Comparison of ENCODE assay signal across 14 cellular contexts in genomic region chr5:27020965-27021364, GRCh38. TPM values are rescaled to one million over a fixed set of nuclear protein-coding genes. Genes with fewer than 3 reads are reported as not detected.
DNase-seq lines count a peak whose midpoint lies in the region; ATAC-seq, FAIRE-seq and TF ChIP-seq lines count a peak whose summit lies in the region.
"Had no signal": no experiment of that assay in that cellular context is flagged by ENCODE, and none has a peak within 500 bp of the region (broad histone marks: within the 10 kb centered on the region; RNA-seq: fewer than 3 reads in every experiment).

No MANE protein-coding gene starts in this region.

- CTCF ChIA-PET in K562 (lab: Yijun Ruan, JAX; ENCODE audit: low intra/inter-chr PET ratio): no interaction called here

- ATAC-seq in K562 (no peak), psoas muscle (no peak), GM21381 (IDR thresholded peaks at IDR 0.05; ENCODE audit: unreplicated experiment) (no peak), HG03469 (IDR thresholded peaks at IDR 0.05; ENCODE audit: unreplicated experiment) (no peak)

- H3K4me1 ChIP-seq in K562 (replicated peaks in 1 of 2; ENCODE audit: control insufficient read depth in 2 of 2, insufficient read depth in 2 of 2, low read length in 2 of 2): no peaks in the 10 kb centered on the region
- no peaks in the 10 kb centered on the region for H3K4me1 ChIP-seq in psoas muscle
- H3K4me1 ChIP-seq: sigmoid colon had no signal

- no peak for TF ChIP-seq EP300 in K562 (IDR thresholded peaks at IDR 0.05; ENCODE audit: low read length)

- no peaks in the 10 kb centered on the region for H4K20me1 ChIP-seq in K562 (replicated peaks; ENCODE audit: control insufficient read depth, insufficient read depth, low read length)

- FAIRE-seq in K562 (lab: Jason Lieb, UNC): no peak

- H3K36me3 ChIP-seq in K562 (ENCODE audit: control insufficient read depth, insufficient read depth, low read length) (no peaks in the 10 kb centered on the region), psoas muscle (ENCODE audit: insufficient read depth in 1 of 2, low read depth in 1 of 2) (no peaks in the 10 kb centered on the region)
- H3K36me3 ChIP-seq: sigmoid colon had no signal

- H3K79me2 ChIP-seq in K562 (ENCODE audit: control insufficient read depth, insufficient read depth, low read length): no peaks in the 10 kb centered on the region

- in situ Hi-C loops in K562 (cut with MboI): no loop called here

- intact Hi-C loops in K562 (cut with micrococcal nuclease): no loop called here
- intact Hi-C loops in psoas muscle (cut with DNase I): no loop called here

- H2AFZ ChIP-seq in K562 (ENCODE audit: low read depth, low read length): no peak overlapping the region

- H3K9me3 ChIP-seq in K562 (replicated peaks; ENCODE audit: control insufficient read depth, insufficient read depth, low read depth, low read length) (no peaks in the 10 kb centered on the region), psoas muscle (no peaks in the 10 kb centered on the region)
- H3K9me3 ChIP-seq: sigmoid colon had no signal

- no TSS peak for BruUV-seq in K562 (replicated peaks; lab: Mats Ljungman, UMichigan)

- H3K27me3 ChIP-seq in K562 (ENCODE audit: control insufficient read depth in 2 of 2, insufficient read depth in 2 of 2, low read length in 2 of 2) (no peaks in the 10 kb centered on the region), psoas muscle (ENCODE audit: insufficient read depth in 3 of 3, low read length in 2 of 3) (no peaks in the 10 kb centered on the region)
- H3K27me3 ChIP-seq: sigmoid colon had no signal

- TF ChIP-seq RAD21 in K562 (CRISPR knock-in tag; conservative IDR thresholded peaks at IDR 0.05 in 1 of 2, IDR thresholded peaks at IDR 0.05 in 1 of 2): peak; percentile 25 to 57; a peak in 3 of 4 replicates

- H3K4me3 ChIP-seq in K562 (no peak overlapping the region), psoas muscle (no peak overlapping the region)
- H3K4me3 ChIP-seq: sigmoid colon had no signal

- DNase-seq in NCI-H345 (lab: John Stamatoyannopoulos, UW) (peak; percentile 13), NCI-H345 treated with DMSO at 0.1 percent for 48 hours (lab: John Stamatoyannopoulos, UW; ENCODE audit: unreplicated experiment) (no peak), NCI-H446 treated with DMSO at 0.1 percent for 48 hours (lab: John Stamatoyannopoulos, UW) (peak; percentile 80), K562 (ENCODE audit: extremely low read depth in 1 of 4, low spot score in 3 of 4) (peak in 1 of 4 experiments; percentile 10), psoas muscle (no peak), cerebellar nuclear complex (lab: John Stamatoyannopoulos, UW) (no peak)
- DNase-seq: activated effector memory CD4-positive, alpha-beta T cell treated with anti-CD3 and anti-CD28 coated beads, Interleukin-2, amount 50 U/mL, for 16 hours; hypothalamus; sigmoid colon had no signal

- TF ChIP-seq POLR2A in K562 (conservative IDR thresholded peaks at IDR 0.05): no peak

- 0% methylated on average over 1 of the region's 1 CpG for WGBS in K562 (ENCODE audit: insufficient coverage, low coverage, missing lambda C conversion rate)
- 27 to 34% (median 34%) methylated on average over 1 of the region's 1 CpG for WGBS in psoas muscle, 3 donors

- no peaks in the 10 kb centered on the region for H3K9me1 ChIP-seq in K562 (ENCODE audit: control insufficient read depth, insufficient read depth, low read length)

- POLR2A ChIA-PET in K562 (lab: Yijun Ruan, JAX): no interaction called here

- no peak overlapping the region for H3K27ac ChIP-seq in K562 (ENCODE audit: extremely low read depth, low read depth, low read length)
- no peak overlapping the region for H3K27ac ChIP-seq in psoas muscle
- H3K27ac ChIP-seq: sigmoid colon had no signal

- H3K9ac ChIP-seq in K562 (ENCODE audit: insufficient read depth in 1 of 2, low read depth in 2 of 2, low read length in 2 of 2): no peak overlapping the region

- TF ChIP-seq CTCF in K562 (IDR thresholded peaks at IDR 0.05 in 2 of 3, conservative IDR thresholded peaks at IDR 0.05 in 1 of 3; ENCODE audit: insufficient read depth in 2 of 3, low read depth in 1 of 3, low read length in 3 of 3): peak in 1 of 3 experiments; percentile 29; a peak in 1 of 6 replicates
- TF ChIP-seq CTCF in psoas muscle (IDR thresholded peaks at IDR 0.05): peak; percentile 6

- H3K4me2 ChIP-seq in K562 (ENCODE audit: insufficient read depth, low read length): no peak overlapping the region

TF ChIP-seq in K562, 482 proteins besides CTCF, POLR2A, EP300 and RAD21:
- TF ChIP-seq TGIF2 (CRISPR knock-in tag; IDR thresholded peaks at IDR 0.05) (no peak), BACH1 (tag; IDR thresholded peaks at IDR 0.05) (no peak), SMAD4 (CRISPR knock-in tag; conservative IDR thresholded peaks at IDR 0.05) (no peak), NFRKB (IDR thresholded peaks at IDR 0.05; ENCODE audit: low read depth) (no peak), SIX5 (IDR thresholded peaks at IDR 0.05; ENCODE audit: borderline replicate concordance in 1 of 2, insufficient read depth in 1 of 2, low read depth in 1 of 2, low read length in 2 of 2) (no peak), NONO (IDR thresholded peaks at IDR 0.05; ENCODE audit: low read depth in 2 of 2, low read length in 1 of 2) (0 out of 4 replicates have a peak, but pooled peaks of 1 of the 2 experiments have one; percentile 17)

RNA-seq across cellular contexts. Expression of gene CDH9, which starts 17.4 kb away (rescaled TPM):
- not detected in 2 replicates for total RNA-seq in K562 (2011; cell fraction: chromatin; rRNA removed; ENCODE audit: low replicate concordance)
- total RNA-seq in K562 (2011; cell fraction: nucleolus; rRNA removed): not detected in 2 replicates
- not detected in 2 replicates for total RNA-seq in K562 (2011; cell fraction: nucleoplasm; rRNA removed)
- total RNA-seq in K562 (2014; rRNA removed) (not detected in 2 replicates), K562 (2014; rRNA removed; fragmentation: Illumina TruSeq; extraction: Trizol) (not detected in 2 replicates), K562 (2015; rRNA removed; fragmentation: Illumina TruSeq; extraction: Trizol) (not detected in 2 replicates), K562 (2021) (not detected in 2 replicates), psoas muscle (not detected)
- polyA plus RNA-seq in K562 (2011; rRNA removed) (not detected in 2 replicates), K562 (2014; fragmentation: Illumina TruSeq; extraction: Trizol) (not detected in 2 replicates), K562 (2014; fragmentation: Nextera tagmentation; extraction: Ambion mirVana) (not detected), K562 (2014; rRNA removed) (not detected in 2 replicates), psoas muscle (not detected)
- polyA plus RNA-seq in K562 (2011; cell fraction: cytosol; rRNA removed): not detected in 2 replicates
- not detected in 2 replicates for polyA plus RNA-seq in K562 (2011; cell fraction: nucleus; rRNA removed)
- polyA plus RNA-seq in K562 (2012): not detected in 2 replicates
- polyA minus RNA-seq in K562 (2011; rRNA and poly(A)+ RNA removed): not detected in 2 replicates
- not detected in 2 replicates for polyA minus RNA-seq in K562 (2011; cell fraction: cytosol; rRNA and poly(A)+ RNA removed)
- polyA minus RNA-seq in K562 (2011; cell fraction: nucleus; rRNA and poly(A)+ RNA removed): not detected in 2 replicates
- total RNA-seq: subcutaneous adipose tissue; T-helper 1 cell treated with Interleukin-12 subunit alpha and Interleukin-12 subunit beta and Interleukin-4 antibody, amounts not matched to agents 30 ng/mL and 1 ng/mL, for 36 hours had no signal
- polyA plus RNA-seq: BJ, sigmoid colon had no signal

Comparison
In these comparisons a context has a peak if more than half of its experiments do, and no peak if none do; other contexts are left out.
1. DNase-seq: peak in NCI-H345 (single experiment) and NCI-H446 treated with DMSO at 0.1 percent for 48 hours (single experiment); none in NCI-H345 treated with DMSO at 0.1 percent for 48 hours (single experiment), psoas muscle (0 of 2) and cerebellar nuclear complex (0 of 2).